In genomic region chr22:44667829-44668189, GRCh38 we compare ENCODE assay signal across 8 cellular contexts. TPM values are rescaled to one million over a fixed set of nuclear protein-coding genes. Genes with fewer than 3 reads are reported as not detected.
A peak's percentile ranks its signal among the peaks of the same experiment; 100 is the strongest.
DNase-seq lines count a peak whose midpoint lies in the region; ATAC-seq and TF ChIP-seq lines count a peak whose summit lies in the region.

No MANE protein-coding gene starts in this region.

- intact Hi-C loops in esophagus muscularis mucosa (cut with DNase I), result no loop called here

- peaks cover 0 to 21% (median 6%) of the 10 kb centered on the region in 11 experiments; a peak in 7 of 22 replicates for H3K27me3 ChIP-seq in BLaER1 treated with 17β-estradiol and CSF1 and Interleukin-3, amounts not matched to agents 10 nM and 100 nM
- H3K27me3 ChIP-seq in esophagus muscularis mucosa, result peaks cover 0 to 59% (median 11%) of the 10 kb centered on the region in 4 donors

- peaks cover 0 to 25% (median 0%) of the 10 kb centered on the region in 11 experiments; a peak in 4 of 22 replicates for H3K36me3 ChIP-seq in BLaER1 treated with 17β-estradiol and CSF1 and Interleukin-3, amounts not matched to agents 10 nM and 100 nM
- no peaks in the 10 kb centered on the region for H3K36me3 ChIP-seq in esophagus muscularis mucosa

- TF ChIP-seq EP300 in esophagus muscularis mucosa (IDR thresholded peaks at IDR 0.05), result no peak

- 46% methylated on average over 7 of the region's 8 CpGs for WGBS in esophagus muscularis mucosa

- peak overlapping the region; percentile 58 to 90 (median 70); a peak in 19 of 20 replicates for H3K4me3 ChIP-seq in BLaER1 treated with 17β-estradiol and CSF1 and Interleukin-3, amounts not matched to agents 10 nM and 100 nM
- H3K4me3 ChIP-seq in esophagus muscularis mucosa (peak overlapping the region; percentile 56 to 74 (median 59)), retinal pigment epithelial cell (ENCODE audit: low read length) (peak overlapping the region; percentile 40)

- H4K20me1 ChIP-seq in BLaER1 treated with 17β-estradiol and CSF1 and Interleukin-3, amounts not matched to agents 10 nM and 100 nM, result peaks cover 0 to 36% (median 0%) of the 10 kb centered on the region in 11 experiments; a peak in 10 of 22 replicates

- no peak for TF ChIP-seq POLR2A in esophagus muscularis mucosa (IDR thresholded peaks at IDR 0.05; ENCODE audit: low read depth)

- no peaks in the 10 kb centered on the region for H3K9me3 ChIP-seq in BLaER1 treated with 17β-estradiol and CSF1 and Interleukin-3, amounts not matched to agents 10 nM and 100 nM (replicated peaks in 1 of 11)
- no peaks in the 10 kb centered on the region for H3K9me3 ChIP-seq in esophagus muscularis mucosa

- peak overlapping the region; percentile 59 to 95 (median 76); a peak in 18 of 22 replicates for H3K9ac ChIP-seq in BLaER1 treated with 17β-estradiol and CSF1 and Interleukin-3, amounts not matched to agents 10 nM and 100 nM

- peak; percentile 61 to 68 for DNase-seq in activated CD4-positive, alpha-beta T cell treated with anti-CD3 and anti-CD28 coated beads, Interleukin-2, amount 50 U/mL, for 48 hours
- no peak for DNase-seq in esophagus muscularis mucosa (ENCODE audit: extremely low spot score)
- DNase-seq in retinal pigment epithelial cell (ENCODE audit: low read depth), result no peak
- DNase-seq in HT-29 (ENCODE audit: low spot score), result no peak

- peaks cover 65 to 90% (median 78%) of the 10 kb centered on the region in 10 experiments for H3K4me1 ChIP-seq in BLaER1 treated with 17β-estradiol and CSF1 and Interleukin-3, amounts not matched to agents 10 nM and 100 nM
- H3K4me1 ChIP-seq in esophagus muscularis mucosa, result peaks cover 15 to 41% (median 34%) of the 10 kb centered on the region in 4 donors

- peak overlapping the region; percentile 93 to 99 (median 98) for H3K4me2 ChIP-seq in BLaER1 treated with 17β-estradiol and CSF1 and Interleukin-3, amounts not matched to agents 10 nM and 100 nM

- ATAC-seq in GM19351 (IDR thresholded peaks at IDR 0.05; ENCODE audit: unreplicated experiment), result no peak
- ATAC-seq in GM18511 (IDR thresholded peaks at IDR 0.05; ENCODE audit: unreplicated experiment), result no peak
- no peak for ATAC-seq in GM19467 (IDR thresholded peaks at IDR 0.05; ENCODE audit: unreplicated experiment)

- TF ChIP-seq CTCF in esophagus muscularis mucosa (IDR thresholded peaks at IDR 0.05) (no peak), retinal pigment epithelial cell (conservative IDR thresholded peaks at IDR 0.05; ENCODE audit: low read depth, low read length) (no peak)

- peak overlapping the region in 7 of 11 experiments; percentile 49 to 91 (median 67); a peak in 12 of 22 replicates for H3K27ac ChIP-seq in BLaER1 treated with 17β-estradiol and CSF1 and Interleukin-3, amounts not matched to agents 10 nM and 100 nM
- H3K27ac ChIP-seq in esophagus muscularis mucosa (replicated peaks in 1 of 4), result peak overlapping the region; percentile 62 to 74 (median 70)

RNA-seq across cellular contexts. Expression of gene PRR5, which starts 34.2 kb away (rescaled TPM):
- 10 to 100 TPM in 2 of 4 donors, 1 to 10 TPM in 2; 5.6 to 16.6 (median 11.4) TPM for total RNA-seq in esophagus muscularis mucosa
- 16.6 and 16.9 TPM in 2 replicates for total RNA-seq in HT-29 (2014; rRNA removed; shearing (Covaris generic))

Comparison
In these comparisons a context has a peak if more than half of its experiments do, and no peak if none do; other contexts are left out.
1. DNase-seq: peak in activated CD4-positive, alpha-beta T cell treated with anti-CD3 and anti-CD28 coated beads, Interleukin-2, amount 50 U/mL, for 48 hours (2 of 2); none in esophagus muscularis mucosa (single experiment), retinal pigment epithelial cell (single experiment) and HT-29 (single experiment).
2. Peak in every context shown above with its lines, with median percentiles within 50 percentile points of each other: H3K4me3 ChIP-seq.